In the genomic region with DNA sequence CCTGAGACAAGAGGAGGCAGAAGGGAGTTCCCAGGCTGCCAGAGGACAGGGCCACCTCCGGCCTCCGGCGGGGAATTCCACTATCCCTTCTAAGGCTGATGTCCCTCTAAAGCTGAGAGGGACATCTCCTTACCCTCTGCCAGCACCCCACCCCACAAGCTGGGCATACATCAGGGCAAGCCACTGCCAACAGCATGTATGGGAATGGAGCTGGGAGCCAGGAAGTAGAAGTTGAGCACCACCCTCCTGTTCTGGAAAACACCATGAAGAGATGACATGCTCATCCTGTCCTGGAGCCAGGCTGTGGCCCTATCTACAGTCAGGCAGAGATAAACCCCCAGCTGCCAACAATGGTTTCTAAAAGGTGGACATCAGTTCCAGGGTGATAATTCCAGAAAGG, we compare ENCODE assay signal across 1 cellular context.
A peak's percentile ranks its signal among the peaks of the same experiment; 100 is the strongest.
TF ChIP-seq lines count a peak whose summit lies in the region.

No MANE protein-coding gene starts in this region.

TF ChIP-seq in GM12878, 131 proteins besides CTCF, POLR2A, EP300 and RAD21:
- TF ChIP-seq, protein P1, sequence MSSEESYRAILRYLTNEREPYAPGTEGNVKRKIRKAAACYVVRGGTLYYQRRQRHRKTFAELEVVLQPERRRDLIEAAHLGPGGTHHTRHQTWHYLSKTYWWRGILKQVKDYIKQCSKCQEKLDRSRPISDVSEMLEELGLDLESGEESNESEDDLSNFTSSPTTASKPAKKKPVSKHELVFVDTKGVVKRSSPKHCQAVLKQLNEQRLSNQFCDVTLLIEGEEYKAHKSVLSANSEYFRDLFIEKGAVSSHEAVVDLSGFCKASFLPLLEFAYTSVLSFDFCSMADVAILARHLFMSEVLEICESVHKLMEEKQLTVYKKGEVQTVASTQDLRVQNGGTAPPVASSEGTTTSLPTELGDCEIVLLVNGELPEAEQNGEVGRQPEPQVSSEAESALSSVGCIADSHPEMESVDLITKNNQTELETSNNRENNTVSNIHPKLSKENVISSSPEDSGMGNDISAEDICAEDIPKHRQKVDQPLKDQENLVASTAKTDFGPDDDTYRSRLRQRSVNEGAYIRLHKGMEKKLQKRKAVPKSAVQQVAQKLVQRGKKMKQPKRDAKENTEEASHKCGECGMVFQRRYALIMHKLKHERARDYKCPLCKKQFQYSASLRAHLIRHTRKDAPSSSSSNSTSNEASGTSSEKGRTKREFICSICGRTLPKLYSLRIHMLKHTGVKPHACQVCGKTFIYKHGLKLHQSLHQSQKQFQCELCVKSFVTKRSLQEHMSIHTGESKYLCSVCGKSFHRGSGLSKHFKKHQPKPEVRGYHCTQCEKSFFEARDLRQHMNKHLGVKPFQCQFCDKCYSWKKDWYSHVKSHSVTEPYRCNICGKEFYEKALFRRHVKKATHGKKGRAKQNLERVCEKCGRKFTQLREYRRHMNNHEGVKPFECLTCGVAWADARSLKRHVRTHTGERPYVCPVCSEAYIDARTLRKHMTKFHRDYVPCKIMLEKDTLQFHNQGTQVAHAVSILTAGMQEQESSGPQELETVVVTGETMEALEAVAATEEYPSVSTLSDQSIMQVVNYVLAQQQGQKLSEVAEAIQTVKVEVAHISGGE (CRISPR knock-in tag; IDR thresholded peaks at IDR 0.05), result no peak
- 0 out of 2 replicates have a peak, but pooled peaks have one; percentile 20 for TF ChIP-seq IKZF1 (conservative IDR thresholded peaks at IDR 0.05)
